In the genomic region with DNA sequence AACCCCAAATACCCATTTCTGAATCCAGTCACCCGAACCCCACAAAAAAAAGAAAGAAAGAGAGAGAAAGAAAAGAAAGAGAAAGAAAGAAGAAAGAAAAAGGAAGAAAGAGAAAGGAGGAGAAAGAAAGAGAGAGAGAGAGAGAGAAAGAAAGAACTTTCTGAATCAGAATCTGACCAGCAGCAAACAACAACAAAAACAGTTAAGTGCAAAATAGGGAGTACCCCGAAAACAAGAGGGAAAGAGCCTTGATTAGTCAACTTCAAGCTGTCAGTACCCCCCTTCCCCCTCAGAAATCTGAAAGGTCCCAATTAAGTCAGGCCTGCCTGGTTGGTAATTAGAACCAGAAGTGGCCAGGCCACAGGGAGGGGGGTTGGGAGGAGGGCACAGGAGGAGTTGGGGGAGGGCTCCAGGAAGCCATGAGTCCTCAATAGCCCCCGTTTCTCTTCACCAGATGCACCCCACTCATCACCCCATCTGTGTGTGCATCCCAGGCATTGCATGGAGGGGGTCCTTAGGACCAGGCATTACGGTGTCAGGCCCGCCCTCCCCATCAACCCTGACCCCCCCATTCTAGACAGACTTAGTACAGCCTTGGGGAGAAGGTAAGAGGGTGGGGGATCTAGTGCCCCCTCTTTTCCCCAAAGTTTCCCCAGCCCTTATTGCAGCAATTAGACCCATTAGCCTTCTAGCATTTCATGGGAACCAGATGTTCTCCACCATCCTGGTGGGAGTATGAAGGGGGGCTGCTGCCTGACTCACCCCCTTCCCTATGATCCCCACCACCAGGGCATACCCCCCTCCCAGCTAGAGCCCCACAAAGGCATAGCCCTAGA, we compare ENCODE assay signal across 8 cellular contexts. TPM values are rescaled to one million over a fixed set of nuclear protein-coding genes. Genes with fewer than 3 reads are reported as not detected.
DNase-seq lines count a peak whose midpoint lies in the region; ATAC-seq, FAIRE-seq and TF ChIP-seq lines count a peak whose summit lies in the region.

No MANE protein-coding gene starts in this region.

- TF ChIP-seq CTCF in esophagus muscularis mucosa (IDR thresholded peaks at IDR 0.05) = no peak
- TF ChIP-seq CTCF in prostate gland (IDR thresholded peaks at IDR 0.05) = no peak

- no peak for TF ChIP-seq EP300 in esophagus muscularis mucosa (IDR thresholded peaks at IDR 0.05)

- FAIRE-seq in urothelium cell line (lab: Jason Lieb, UNC) = no peak

- H3K4me1 ChIP-seq in SJCRH30 (peaks cover 23% of the 10 kb centered on the region), esophagus muscularis mucosa (peaks cover 54 to 91% (median 88%) of the 10 kb centered on the region in 4 donors), prostate gland (replicated peaks) (peaks cover 34% of the 10 kb centered on the region)

- peaks cover 11% of the 10 kb centered on the region; the same call in 1 of the 2 replicates for H3K27me3 ChIP-seq in SJCRH30
- no peaks in the 10 kb centered on the region for H3K27me3 ChIP-seq in esophagus muscularis mucosa
- no peaks in the 10 kb centered on the region for H3K27me3 ChIP-seq in prostate gland (replicated peaks; ENCODE audit: insufficient read depth)

- no peak for ATAC-seq in esophagus mucosa
- no peak for ATAC-seq in HG03442 (IDR thresholded peaks at IDR 0.05; ENCODE audit: unreplicated experiment)

- H3K9me3 ChIP-seq in SJCRH30 (replicated peaks) (no peaks in the 10 kb centered on the region), esophagus muscularis mucosa (no peaks in the 10 kb centered on the region), prostate gland (no peaks in the 10 kb centered on the region)

- no peak for TF ChIP-seq POLR2A in esophagus muscularis mucosa (IDR thresholded peaks at IDR 0.05; ENCODE audit: low read depth)
- TF ChIP-seq POLR2A in prostate gland (IDR thresholded peaks at IDR 0.05) = no peak

- WGBS in esophagus muscularis mucosa = 42% methylated on average over 5 of the region's 5 CpGs
- 30% methylated on average over 5 of the region's 5 CpGs for WGBS in prostate gland

- H3K36me3 ChIP-seq in SJCRH30 = no peaks in the 10 kb centered on the region
- peaks cover 0 to 11% (median 4%) of the 10 kb centered on the region in 4 donors for H3K36me3 ChIP-seq in esophagus muscularis mucosa
- no peaks in the 10 kb centered on the region for H3K36me3 ChIP-seq in prostate gland

- peak overlapping the region; percentile 57 for H3K4me3 ChIP-seq in SJCRH30
- H3K4me3 ChIP-seq in esophagus muscularis mucosa = peak overlapping the region; percentile 71 to 84 (median 77)
- H3K4me3 ChIP-seq in prostate gland = peak overlapping the region; percentile 48 to 70

- DNase-seq in EL = peak; percentile 30
- peak in 1 of 2 experiments; percentile 23 for DNase-seq in SJCRH30
- DNase-seq in esophagus muscularis mucosa (ENCODE audit: extremely low spot score) = no peak
- no peak for DNase-seq in prostate gland (ENCODE audit: low spot score)
- DNase-seq in urothelium cell line (ENCODE audit: low spot score) = no peak
- no peak for DNase-seq in KG1 (lab: John Stamatoyannopoulos, UW)

- H3K27ac ChIP-seq in SJCRH30 (no peak overlapping the region), esophagus muscularis mucosa (replicated peaks in 1 of 4) (peak overlapping the region; percentile 96 to 99 (median 98)), prostate gland (peak overlapping the region; percentile 97 to 99)

- intact Hi-C loops in esophagus muscularis mucosa (cut with DNase I) = no loop called here
- intact Hi-C loops in prostate gland (cut with DNase I) = no loop called here

RNA-seq across cellular contexts. Expression of gene RARG, which starts 9.6 kb away (rescaled TPM):
- 5.0 and 5.5 TPM in 2 replicates for total RNA-seq in SJCRH30 (2014; rRNA removed; shearing (Covaris generic))
- total RNA-seq in esophagus muscularis mucosa (10 to 100 TPM; 10.3 to 26.1 (median 22.9) TPM), prostate gland (10 to 100 TPM; 28.9 to 30.4 TPM), esophagus mucosa (168 TPM)

RNA-seq across cellular contexts. Expression of gene ITGB7, which starts 15.3 kb away (rescaled TPM):
- total RNA-seq in SJCRH30 (2014; rRNA removed; shearing (Covaris generic)) = not detected in 2 replicates
- total RNA-seq in esophagus muscularis mucosa = 1 to 10 TPM; 1.1 to 1.8 (median 1.4) TPM
- total RNA-seq in prostate gland = 1 to 10 TPM; 1.2 to 1.7 TPM
- 7.0 TPM for total RNA-seq in esophagus mucosa

RNA-seq across cellular contexts. Expression of gene CSAD, which starts 41.7 kb away (rescaled TPM):
- total RNA-seq in SJCRH30 (2014; rRNA removed; shearing (Covaris generic)) = 1.7 and 3.3 TPM in 2 replicates
- 10 to 100 TPM; 10.8 to 27.8 (median 15.0) TPM for total RNA-seq in esophagus muscularis mucosa
- 10 to 100 TPM; 30.8 to 92.5 TPM for total RNA-seq in prostate gland
- total RNA-seq in esophagus mucosa = 17.1 TPM

RNA-seq across cellular contexts. Expression of gene ZNF740, which starts 41.9 kb away (rescaled TPM):
- total RNA-seq in SJCRH30 (2014; rRNA removed; shearing (Covaris generic)) = 17.4 and 17.8 TPM in 2 replicates
- total RNA-seq in esophagus muscularis mucosa (10 to 100 TPM; 12.4 to 19.6 (median 15.3) TPM), prostate gland (10 to 100 TPM; 17.0 to 19.1 TPM), esophagus mucosa (19.6 TPM)

RNA-seq across cellular contexts. Expression of gene ESPL1, which starts 45.7 kb away (rescaled TPM):
- 24.9 and 29.5 TPM in 2 replicates for total RNA-seq in SJCRH30 (2014; rRNA removed; shearing (Covaris generic))
- total RNA-seq in esophagus muscularis mucosa (1 to 10 TPM in 1 of 4 donors, under 1 TPM in 3; under 0.01 to 2.0 (median 0.24) TPM), prostate gland (1 to 10 TPM in 1 of 2 donors, under 1 TPM in 1; 0.55 to 6.1 TPM), esophagus mucosa (33.8 TPM)
